Comparison of ENCODE assay signal across 1 cellular context in the genomic region with DNA sequence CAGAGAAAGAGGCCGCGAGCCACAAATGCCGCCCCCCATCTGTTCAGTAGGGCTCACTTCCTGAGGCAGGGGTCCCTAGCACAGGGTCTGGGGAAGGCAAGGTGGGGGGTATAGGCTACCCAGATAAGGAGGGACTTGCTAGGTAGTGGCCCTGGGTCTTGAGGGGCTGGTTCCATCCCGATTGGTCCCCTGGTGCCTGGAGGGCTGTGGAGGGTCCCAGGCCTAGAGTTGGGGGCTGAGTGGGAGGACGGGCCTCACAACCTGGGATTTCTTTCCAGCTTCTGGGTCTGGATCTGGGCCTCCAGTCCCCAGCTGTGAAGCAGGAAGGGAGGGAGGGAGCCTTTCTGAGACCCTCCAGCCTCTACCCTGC.
TF ChIP-seq lines count a peak whose summit lies in the region.

No MANE protein-coding gene starts in this region.

TF ChIP-seq in GM23338, 12 proteins besides CTCF, POLR2A, EP300 and RAD21 (continued from another document):
- TF ChIP-seq, protein P1, sequence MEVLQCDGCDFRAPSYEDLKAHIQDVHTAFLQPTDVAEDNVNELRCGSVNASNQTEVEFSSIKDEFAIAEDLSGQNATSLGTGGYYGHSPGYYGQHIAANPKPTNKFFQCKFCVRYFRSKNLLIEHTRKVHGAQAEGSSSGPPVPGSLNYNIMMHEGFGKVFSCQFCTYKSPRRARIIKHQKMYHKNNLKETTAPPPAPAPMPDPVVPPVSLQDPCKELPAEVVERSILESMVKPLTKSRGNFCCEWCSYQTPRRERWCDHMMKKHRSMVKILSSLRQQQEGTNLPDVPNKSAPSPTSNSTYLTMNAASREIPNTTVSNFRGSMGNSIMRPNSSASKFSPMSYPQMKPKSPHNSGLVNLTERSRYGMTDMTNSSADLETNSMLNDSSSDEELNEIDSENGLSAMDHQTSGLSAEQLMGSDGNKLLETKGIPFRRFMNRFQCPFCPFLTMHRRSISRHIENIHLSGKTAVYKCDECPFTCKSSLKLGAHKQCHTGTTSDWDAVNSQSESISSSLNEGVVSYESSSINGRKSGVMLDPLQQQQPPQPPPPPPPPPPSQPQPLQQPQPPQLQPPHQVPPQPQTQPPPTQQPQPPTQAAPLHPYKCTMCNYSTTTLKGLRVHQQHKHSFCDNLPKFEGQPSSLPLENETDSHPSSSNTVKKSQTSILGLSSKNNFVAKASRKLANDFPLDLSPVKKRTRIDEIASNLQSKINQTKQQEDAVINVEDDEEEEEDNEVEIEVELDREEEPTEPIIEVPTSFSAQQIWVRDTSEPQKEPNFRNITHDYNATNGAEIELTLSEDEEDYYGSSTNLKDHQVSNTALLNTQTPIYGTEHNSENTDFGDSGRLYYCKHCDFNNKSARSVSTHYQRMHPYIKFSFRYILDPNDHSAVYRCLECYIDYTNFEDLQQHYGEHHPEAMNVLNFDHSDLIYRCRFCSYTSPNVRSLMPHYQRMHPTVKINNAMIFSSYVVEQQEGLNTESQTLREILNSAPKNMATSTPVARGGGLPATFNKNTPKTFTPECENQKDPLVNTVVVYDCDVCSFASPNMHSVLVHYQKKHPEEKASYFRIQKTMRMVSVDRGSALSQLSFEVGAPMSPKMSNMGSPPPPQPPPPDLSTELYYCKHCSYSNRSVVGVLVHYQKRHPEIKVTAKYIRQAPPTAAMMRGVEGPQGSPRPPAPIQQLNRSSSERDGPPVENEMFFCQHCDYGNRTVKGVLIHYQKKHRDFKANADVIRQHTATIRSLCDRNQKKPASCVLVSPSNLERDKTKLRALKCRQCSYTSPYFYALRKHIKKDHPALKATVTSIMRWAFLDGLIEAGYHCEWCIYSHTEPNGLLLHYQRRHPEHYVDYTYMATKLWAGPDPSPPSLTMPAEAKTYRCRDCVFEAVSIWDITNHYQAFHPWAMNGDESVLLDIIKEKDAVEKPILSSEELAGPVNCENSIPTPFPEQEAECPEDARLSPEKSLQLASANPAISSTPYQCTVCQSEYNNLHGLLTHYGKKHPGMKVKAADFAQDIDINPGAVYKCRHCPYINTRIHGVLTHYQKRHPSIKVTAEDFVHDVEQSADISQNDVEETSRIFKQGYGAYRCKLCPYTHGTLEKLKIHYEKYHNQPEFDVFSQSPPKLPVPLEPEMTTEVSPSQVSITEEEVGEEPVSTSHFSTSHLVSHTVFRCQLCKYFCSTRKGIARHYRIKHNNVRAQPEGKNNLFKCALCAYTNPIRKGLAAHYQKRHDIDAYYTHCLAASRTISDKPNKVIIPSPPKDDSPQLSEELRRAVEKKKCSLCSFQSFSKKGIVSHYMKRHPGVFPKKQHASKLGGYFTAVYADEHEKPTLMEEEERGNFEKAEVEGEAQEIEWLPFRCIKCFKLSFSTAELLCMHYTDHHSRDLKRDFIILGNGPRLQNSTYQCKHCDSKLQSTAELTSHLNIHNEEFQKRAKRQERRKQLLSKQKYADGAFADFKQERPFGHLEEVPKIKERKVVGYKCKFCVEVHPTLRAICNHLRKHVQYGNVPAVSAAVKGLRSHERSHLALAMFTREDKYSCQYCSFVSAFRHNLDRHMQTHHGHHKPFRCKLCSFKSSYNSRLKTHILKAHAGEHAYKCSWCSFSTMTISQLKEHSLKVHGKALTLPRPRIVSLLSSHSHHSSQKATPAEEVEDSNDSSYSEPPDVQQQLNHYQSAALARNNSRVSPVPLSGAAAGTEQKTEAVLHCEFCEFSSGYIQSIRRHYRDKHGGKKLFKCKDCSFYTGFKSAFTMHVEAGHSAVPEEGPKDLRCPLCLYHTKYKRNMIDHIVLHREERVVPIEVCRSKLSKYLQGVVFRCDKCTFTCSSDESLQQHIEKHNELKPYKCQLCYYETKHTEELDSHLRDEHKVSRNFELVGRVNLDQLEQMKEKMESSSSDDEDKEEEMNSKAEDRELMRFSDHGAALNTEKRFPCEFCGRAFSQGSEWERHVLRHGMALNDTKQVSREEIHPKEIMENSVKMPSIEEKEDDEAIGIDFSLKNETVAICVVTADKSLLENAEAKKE (CRISPR knock-in tag; IDR thresholded peaks at IDR 0.05): no peak
- TF ChIP-seq, protein P2, sequence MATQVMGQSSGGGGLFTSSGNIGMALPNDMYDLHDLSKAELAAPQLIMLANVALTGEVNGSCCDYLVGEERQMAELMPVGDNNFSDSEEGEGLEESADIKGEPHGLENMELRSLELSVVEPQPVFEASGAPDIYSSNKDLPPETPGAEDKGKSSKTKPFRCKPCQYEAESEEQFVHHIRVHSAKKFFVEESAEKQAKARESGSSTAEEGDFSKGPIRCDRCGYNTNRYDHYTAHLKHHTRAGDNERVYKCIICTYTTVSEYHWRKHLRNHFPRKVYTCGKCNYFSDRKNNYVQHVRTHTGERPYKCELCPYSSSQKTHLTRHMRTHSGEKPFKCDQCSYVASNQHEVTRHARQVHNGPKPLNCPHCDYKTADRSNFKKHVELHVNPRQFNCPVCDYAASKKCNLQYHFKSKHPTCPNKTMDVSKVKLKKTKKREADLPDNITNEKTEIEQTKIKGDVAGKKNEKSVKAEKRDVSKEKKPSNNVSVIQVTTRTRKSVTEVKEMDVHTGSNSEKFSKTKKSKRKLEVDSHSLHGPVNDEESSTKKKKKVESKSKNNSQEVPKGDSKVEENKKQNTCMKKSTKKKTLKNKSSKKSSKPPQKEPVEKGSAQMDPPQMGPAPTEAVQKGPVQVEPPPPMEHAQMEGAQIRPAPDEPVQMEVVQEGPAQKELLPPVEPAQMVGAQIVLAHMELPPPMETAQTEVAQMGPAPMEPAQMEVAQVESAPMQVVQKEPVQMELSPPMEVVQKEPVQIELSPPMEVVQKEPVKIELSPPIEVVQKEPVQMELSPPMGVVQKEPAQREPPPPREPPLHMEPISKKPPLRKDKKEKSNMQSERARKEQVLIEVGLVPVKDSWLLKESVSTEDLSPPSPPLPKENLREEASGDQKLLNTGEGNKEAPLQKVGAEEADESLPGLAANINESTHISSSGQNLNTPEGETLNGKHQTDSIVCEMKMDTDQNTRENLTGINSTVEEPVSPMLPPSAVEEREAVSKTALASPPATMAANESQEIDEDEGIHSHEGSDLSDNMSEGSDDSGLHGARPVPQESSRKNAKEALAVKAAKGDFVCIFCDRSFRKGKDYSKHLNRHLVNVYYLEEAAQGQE (IDR thresholded peaks at IDR 0.05; ENCODE audit: unreplicated experiment): no peak
- TF ChIP-seq EZH2phosphoT487 (IDR thresholded peaks at IDR 0.05; ENCODE audit: unreplicated experiment): no peak
- TF ChIP-seq NANOG (IDR thresholded peaks at IDR 0.05; ENCODE audit: borderline replicate concordance): no peak
- no peak for TF ChIP-seq ETS1 (IDR thresholded peaks at IDR 0.05)
- TF ChIP-seq ZNF114 (CRISPR knock-in tag; IDR thresholded peaks at IDR 0.05): no peak
- no peak for TF ChIP-seq CREB1 (CRISPR knock-in tag; IDR thresholded peaks at IDR 0.05; ENCODE audit: low read depth)
